In the genomic region with DNA sequence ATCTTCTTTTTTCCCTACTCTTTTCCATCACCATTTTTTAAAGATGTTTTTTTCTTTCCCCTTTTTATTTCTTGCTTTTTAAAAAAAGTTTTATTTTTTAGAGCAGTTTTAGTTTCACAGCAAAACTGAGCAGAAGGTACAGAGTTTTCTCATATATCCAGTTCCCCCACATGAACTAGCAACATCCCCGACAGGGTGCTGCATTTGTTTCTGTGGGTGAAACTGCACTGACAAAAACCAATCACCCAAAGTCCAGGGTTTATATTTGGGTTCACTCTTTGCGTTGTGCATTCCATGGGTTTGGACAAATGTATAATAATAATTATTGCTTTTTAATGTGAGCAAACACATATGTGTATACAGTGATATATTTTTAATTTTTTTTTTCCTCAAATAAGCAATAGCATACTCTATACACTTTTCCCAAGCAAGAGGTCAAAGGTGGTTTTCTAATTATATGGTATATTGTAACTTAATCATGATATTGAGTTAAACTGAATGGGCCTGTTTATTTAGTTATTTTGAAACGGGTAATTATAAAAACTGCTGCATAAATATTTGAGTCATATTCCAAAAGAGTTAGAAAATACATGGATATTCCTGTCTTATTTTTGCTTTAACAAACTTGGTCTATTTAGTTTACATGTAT, we compare ENCODE assay signal across 8 cellular contexts. TPM values are rescaled to one million over a fixed set of nuclear protein-coding genes. Genes with fewer than 3 reads are reported as not detected.
A peak's percentile ranks its signal among the peaks of the same experiment; 100 is the strongest.
DNase-seq lines count a peak whose midpoint lies in the region; ATAC-seq, FAIRE-seq and TF ChIP-seq lines count a peak whose summit lies in the region.

No MANE protein-coding gene starts in this region.

- peaks cover 0 to 3% (median 0%) of the 10 kb centered on the region in 8 donors for H3K9me3 Mint-ChIP-seq in CD4-positive, alpha-beta memory T cell
- H3K9me3 Mint-ChIP-seq in activated B cell treated with CpG ODN at 0.5 μM for 24 hours, result no peaks in the 10 kb centered on the region

- H3K27me3 ChIP-seq in CD4-positive, alpha-beta memory T cell (ENCODE audit: insufficient read depth, low read length), result no peaks in the 10 kb centered on the region
- no peaks in the 10 kb centered on the region for H3K27me3 ChIP-seq in keratinocyte (ENCODE audit: control insufficient read depth, extremely low read depth, insufficient read depth, low read length)

- H3K4me1 Mint-ChIP-seq in CD4-positive, alpha-beta memory T cell, result peaks cover 80 to 95% (median 88%) of the 10 kb centered on the region in 4 donors
- peaks cover 95% of the 10 kb centered on the region for H3K4me1 Mint-ChIP-seq in activated B cell treated with CpG ODN at 0.5 μM for 24 hours

- no peaks in the 10 kb centered on the region for H3K36me3 ChIP-seq in CD4-positive, alpha-beta memory T cell (ENCODE audit: insufficient read depth, low read length)
- H3K36me3 ChIP-seq in keratinocyte (ENCODE audit: control insufficient read depth in 2 of 2, extremely low read depth in 1 of 2, insufficient read depth in 2 of 2, low read length in 2 of 2), result no peaks in the 10 kb centered on the region

- H3K36me3 Mint-ChIP-seq in CD4-positive, alpha-beta memory T cell, result peaks cover 7 to 11% of the 10 kb centered on the region in 2 donors
- peaks cover 10% of the 10 kb centered on the region for H3K36me3 Mint-ChIP-seq in activated B cell treated with CpG ODN at 0.5 μM for 24 hours (ENCODE audit: low read depth)

- H2AFZ ChIP-seq in keratinocyte (ENCODE audit: control insufficient read depth, low read length), result no peak overlapping the region

- H3K27ac ChIP-seq in CD4-positive, alpha-beta memory T cell (ENCODE audit: low read depth, low read length), result peak overlapping the region; percentile 74
- peak overlapping the region; percentile 89 for H3K27ac ChIP-seq in keratinocyte (ENCODE audit: control insufficient read depth, insufficient read depth, low read length)

- no peak for TF ChIP-seq POLR2A in GM12891 (IDR thresholded peaks at IDR 0.05; ENCODE audit: low read depth, low read length)

- H3K4me1 ChIP-seq in CD4-positive, alpha-beta memory T cell (ENCODE audit: insufficient read depth, low read length), result peaks cover 99% of the 10 kb centered on the region
- H3K4me1 ChIP-seq in keratinocyte (ENCODE audit: control insufficient read depth, extremely low read depth, insufficient read depth, low read length), result peaks cover 58% of the 10 kb centered on the region

- CTCF ChIA-PET in CD4-positive, alpha-beta memory T cell (lab: Charles Lee; ENCODE audit: partially characterized antibody), result interaction anchor here (0.8 to 1.9 kb wide), 9 partner anchors 8 to 288 kb away, joined by 3 to 7 read pairs (median 4); no protein-coding TSS in a partner anchor
- CTCF ChIA-PET in activated B cell treated with CpG ODN at 0.5 μM for 24 hours (lab: Charles Lee), result no interaction called here

- H3K27ac Mint-ChIP-seq in CD4-positive, alpha-beta memory T cell, result peak overlapping the region; percentile 86 to 98 (median 91)
- peak overlapping the region; percentile 90 for H3K27ac Mint-ChIP-seq in activated B cell treated with CpG ODN at 0.5 μM for 24 hours

- POLR2A ChIA-PET in CD4-positive, alpha-beta memory T cell (lab: Charles Lee; ENCODE audit: partially characterized antibody), result interaction anchor here (0.9 to 6.1 kb wide), 14 partner anchors 13 to 300 kb away, joined by 3 to 52 read pairs (median 5); no protein-coding TSS in a partner anchor
- POLR2A ChIA-PET in activated B cell treated with CpG ODN at 0.5 μM for 24 hours (lab: Charles Lee), result interaction anchor here (1.4 kb wide), 1 partner anchor 49 kb away, joined by 8 read pairs; no protein-coding TSS in a partner anchor

- peak overlapping the region; percentile 74 to 88 (median 86) for H3K4me3 Mint-ChIP-seq in CD4-positive, alpha-beta memory T cell
- H3K4me3 Mint-ChIP-seq in activated B cell treated with CpG ODN at 0.5 μM for 24 hours, result peak overlapping the region; percentile 73

- peak overlapping the region; percentile 86 for H3K4me2 ChIP-seq in keratinocyte (ENCODE audit: control insufficient read depth, extremely low read depth, insufficient read depth, low read depth, low read length)

- H3K9ac ChIP-seq in keratinocyte (ENCODE audit: control insufficient read depth, extremely low read depth, insufficient read depth, low read length), result peak overlapping the region; percentile 18

- peaks cover 5% of the 10 kb centered on the region for H3K9me1 ChIP-seq in keratinocyte (ENCODE audit: control insufficient read depth, extremely low read depth, insufficient read depth, low read length)

- peak; percentile 9 for FAIRE-seq in GM12891 (lab: Jason Lieb, UNC)
- FAIRE-seq in keratinocyte (lab: Jason Lieb, UNC), result no peak

- no peaks in the 10 kb centered on the region for H3K27me3 Mint-ChIP-seq in CD4-positive, alpha-beta memory T cell
- no peaks in the 10 kb centered on the region for H3K27me3 Mint-ChIP-seq in activated B cell treated with CpG ODN at 0.5 μM for 24 hours

- no peak for ATAC-seq in activated B cell treated with CpG ODN at 0.5 μM for 24 hours (ENCODE audit: low read depth)

- H3K9me3 ChIP-seq in CD4-positive, alpha-beta memory T cell (ENCODE audit: control insufficient read depth in 1 of 2, low read length in 2 of 2), result no peaks in the 10 kb centered on the region
- H3K9me3 ChIP-seq in keratinocyte (ENCODE audit: control insufficient read depth, low read depth, low read length), result no peaks in the 10 kb centered on the region

- DNase-seq in CD4-positive, alpha-beta memory T cell, result no peak
- DNase-seq in GM12891 (ENCODE audit: insufficient read length, low spot score), result no peak
- DNase-seq in activated B cell treated with CpG ODN at 0.5 μM for 24 hours, result no peak
- DNase-seq in keratinocyte (ENCODE audit: low read depth, low spot score), result no peak
- DNase-seq in SKM-1 treated with dmso at 0.1 percent for 144 hours (lab: John Stamatoyannopoulos, UW; ENCODE audit: unreplicated experiment), result no peak
- no peak for DNase-seq in HT-29 (ENCODE audit: low spot score)
- DNase-seq in dermis blood vessel endothelial cell, result no peak
- DNase-seq in NCI-H510A (lab: John Stamatoyannopoulos, UW), result no peak

- dilution Hi-C loops in keratinocyte (cut with MboI; ENCODE audit: extremely low pct_ligation_motif_present, low sequenced_read_pairs), result no loop called here

- H4K20me1 ChIP-seq in keratinocyte (ENCODE audit: control insufficient read depth, extremely low read depth, insufficient read depth, low read length), result peaks cover 2% of the 10 kb centered on the region

- peak overlapping the region in 1 of 2 donors; percentile 15 for H3K4me3 ChIP-seq in CD4-positive, alpha-beta memory T cell (ENCODE audit: low read length in 2 of 2)
- peak overlapping the region in 2 of 3 experiments; percentile 16 to 20 for H3K4me3 ChIP-seq in keratinocyte (ENCODE audit: control insufficient read depth in 2 of 3, extremely low read depth in 1 of 3, insufficient read depth in 2 of 3, low read depth in 1 of 3, low read length in 3 of 3)

- intact Hi-C loops in CD4-positive, alpha-beta memory T cell (cut with micrococcal nuclease), result loop anchor here (5.0 kb wide), 1 partner anchor 132 kb away; no protein-coding TSS in a partner anchor
- intact Hi-C loops in activated B cell treated with CpG ODN at 0.5 μM for 24 hours (cut with micrococcal nuclease), result loop anchor here (10.0 kb wide), 1 partner anchor 460 kb away; a partner anchor contains a TSS

- H3K79me2 ChIP-seq in keratinocyte (ENCODE audit: control insufficient read depth, insufficient read depth, low read length), result peaks cover 70% of the 10 kb centered on the region

- TF ChIP-seq CTCF in activated B cell treated with CpG ODN at 0.5 μM for 24 hours (IDR thresholded peaks at IDR 0.05), result no peak
- no peak for TF ChIP-seq CTCF in keratinocyte (optimal IDR thresholded peaks at IDR 0.05 in 1 of 3, IDR thresholded peaks at IDR 0.05 in 1 of 3, conservative IDR thresholded peaks at IDR 0.05 in 1 of 3; ENCODE audit: extremely low read depth in 1 of 3, insufficient read depth in 2 of 3, low read length in 3 of 3)

TF ChIP-seq in GM12891, 5 proteins besides CTCF, POLR2A, EP300 and RAD21:
- no peak for TF ChIP-seq POU2F2 (IDR thresholded peaks at IDR 0.05; ENCODE audit: low read depth, low read length)
- TF ChIP-seq SPI1 (IDR thresholded peaks at IDR 0.05; ENCODE audit: low read depth, low read length), result no peak
TF ChIP-seq in GM12891: peak in this region for 0.

RNA-seq across cellular contexts. Expression of a gene that starts 50.3 kb away (rescaled TPM):
- 10 to 100 TPM; 98.1 to 98.6 TPM for total RNA-seq in CD4-positive, alpha-beta memory T cell
- 10 to 100 TPM; 58.0 to 76.6 TPM for polyA plus RNA-seq in CD4-positive, alpha-beta memory T cell
- 28.9 TPM for polyA plus RNA-seq in GM12891 (2012; ENCODE audit: low read depth, missing spikeins)
- 52.9 and 53.4 TPM in 2 replicates for total RNA-seq in activated B cell treated with CpG ODN at 0.5 μM for 24 hours
- 24.2 to 54.8 TPM (median 31.4 TPM) in 3 replicates for polyA plus RNA-seq in keratinocyte
- polyA plus RNA-seq in keratinocyte (2011; ENCODE audit: low read depth), result 42.3 TPM
- polyA plus RNA-seq in keratinocyte (2011; cell fraction: cytosol; rRNA removed), result 34.1 and 49.8 TPM in 2 replicates
- 21.5 and 21.6 TPM in 2 replicates for polyA plus RNA-seq in keratinocyte (2011; cell fraction: nucleus; rRNA removed)
- polyA plus RNA-seq in keratinocyte (2012; ENCODE audit: low replicate concordance), result 20.0 and 50.3 TPM in 2 replicates
- 17.3 to 43.2 TPM (median 22.0 TPM) in 3 replicates for polyA minus RNA-seq in keratinocyte
- polyA minus RNA-seq in keratinocyte (2011; cell fraction: cytosol; rRNA and poly(A)+ RNA removed), result 32.8 TPM
- polyA minus RNA-seq in keratinocyte (2011; cell fraction: nucleus; rRNA and poly(A)+ RNA removed), result 16.5 and 19.8 TPM in 2 replicates
- 29.1 and 31.2 TPM in 2 replicates for total RNA-seq in HT-29 (2014; rRNA removed; shearing (Covaris generic))
- 51.1 and 51.6 TPM in 2 replicates for total RNA-seq in dermis blood vessel endothelial cell
